ENCODE assay signal across 22 cellular contexts in genomic region chr15:65912235-65912634, GRCh38.
"Had no signal": no experiment of that assay in that cellular context is flagged by ENCODE, and none has a peak within 500 bp of the region (broad histone marks: within the 10 kb centered on the region; RNA-seq: fewer than 3 reads in every experiment).

No MANE protein-coding gene starts in this region.

- H3K4me3 ChIP-seq: K562, SJCRH30 had no signal

- H3K27ac ChIP-seq: HL-60, KMS-11, RWPE1, SJCRH30 had no signal

- DNase-seq: Kasumi-1, MM.1S, NCI-H1092 treated with DMSO at 0.1 percent for 48 hours, NCI-H1436, NCI-H187, NCI-H2029, NCI-H2081 treated with DMSO at 0.1 percent for 48 hours, NCI-H2171, NCI-H226, NCI-H446, NCI-H510A, NCI-H524 treated with DMSO at 0.1 percent for 48 hours, NCI-H69, NCI-H774, SHP77 treated with DMSO at 0.1 percent for 48 hours, SJCRH30 had no signal

- H3K9me3 ChIP-seq: SJCRH30 had no signal

- H3K4me1 ChIP-seq: SJCRH30 had no signal

- H3K27me3 ChIP-seq: SJCRH30 had no signal

- H3K36me3 ChIP-seq: SJCRH30 had no signal

- ATAC-seq: K562, Right ventricle myocardium inferior, SK-N-SH treated with all-trans-retinoic acid at 6 μM for 48 hours had no signal
